Comparison of ENCODE assay signal across 9 cellular contexts in genomic region chr2:231557571-231558217, GRCh38. TPM values are rescaled to one million over a fixed set of nuclear protein-coding genes. Genes with fewer than 3 reads are reported as not detected.
DNase-seq lines count a peak whose midpoint lies in the region; ATAC-seq and TF ChIP-seq lines count a peak whose summit lies in the region.
"Had no signal": no experiment of that assay in that cellular context is flagged by ENCODE, and none has a peak within 500 bp of the region (broad histone marks: within the 10 kb centered on the region; RNA-seq: fewer than 3 reads in every experiment).

No MANE protein-coding gene starts in this region.

- TF ChIP-seq CTCF in Loucy (conservative IDR thresholded peaks at IDR 0.05; ENCODE audit: low read length) (peak; percentile 91), prostate gland (IDR thresholded peaks at IDR 0.05) (peak; percentile 53 to 80 (median 70))

- H3K9ac ChIP-seq in Loucy (ENCODE audit: low read depth, low read length, poor library complexity, severe bottlenecking), result peak overlapping the region; percentile 65

- peak overlapping the region; percentile 96 for H3K4me2 ChIP-seq in Loucy (ENCODE audit: low read depth, low read length, poor library complexity, severe bottlenecking)

- H3K9me3 Mint-ChIP-seq in activated naive CD8-positive, alpha-beta T cell treated with anti-CD3 and anti-CD28 coated beads, Interleukin-2, amount 50 U/mL, for 24 hours, result peaks cover 11% of the 10 kb centered on the region

- H3K27me3 ChIP-seq in Loucy (ENCODE audit: insufficient read depth, low read length, poor library complexity, severe bottlenecking) (no peaks in the 10 kb centered on the region), prostate gland (replicated peaks; ENCODE audit: insufficient read depth) (no peaks in the 10 kb centered on the region)

- H3K4me3 Mint-ChIP-seq in activated naive CD8-positive, alpha-beta T cell treated with anti-CD3 and anti-CD28 coated beads, Interleukin-2, amount 50 U/mL, for 24 hours, result no peak overlapping the region

- H3K27me3 Mint-ChIP-seq in activated naive CD8-positive, alpha-beta T cell treated with anti-CD3 and anti-CD28 coated beads, Interleukin-2, amount 50 U/mL, for 24 hours, result no peaks in the 10 kb centered on the region

- H3K9me3 ChIP-seq in Loucy (ENCODE audit: insufficient read depth, low read depth, low read length) (peaks cover 7% of the 10 kb centered on the region), prostate gland (no peaks in the 10 kb centered on the region)

- H3K79me2 ChIP-seq in Loucy (ENCODE audit: insufficient read depth, low read length), result peaks cover 50% of the 10 kb centered on the region

- no peaks in the 10 kb centered on the region for H3F3A ChIP-seq in Loucy (ENCODE audit: low read depth)

- peaks cover 8% of the 10 kb centered on the region for H3K36me3 Mint-ChIP-seq in activated naive CD8-positive, alpha-beta T cell treated with anti-CD3 and anti-CD28 coated beads, Interleukin-2, amount 50 U/mL, for 24 hours (ENCODE audit: low read depth)

- no peak for TF ChIP-seq POLR2A in prostate gland (IDR thresholded peaks at IDR 0.05)

- no peaks in the 10 kb centered on the region for H3K9me2 ChIP-seq in Loucy (replicated peaks; ENCODE audit: low read depth, low read length)

- H4K20me1 ChIP-seq in Loucy (ENCODE audit: insufficient read depth, low read length, poor library complexity, severe bottlenecking), result no peaks in the 10 kb centered on the region

- peak overlapping the region; percentile 2 to 25 for H3K27ac ChIP-seq in prostate gland

- DNase-seq in Daoy (ENCODE audit: low read depth) (peak; percentile 64), SKM-1 treated with dmso at 0.1 percent for 144 hours (lab: John Stamatoyannopoulos, UW; ENCODE audit: unreplicated experiment) (peak; percentile 78), cardiac septum (ENCODE audit: low spot score) (peak; percentile 84), prostate gland (ENCODE audit: low spot score) (peak; percentile 49), NCI-H1048 (lab: John Stamatoyannopoulos, UW) (no peak)
- DNase-seq in activated naive CD8-positive, alpha-beta T cell treated with anti-CD3 and anti-CD28 coated beads, Interleukin-2, amount 50 U/mL, for 24 hours, result peak; percentile 43

- H3K4me1 Mint-ChIP-seq in activated naive CD8-positive, alpha-beta T cell treated with anti-CD3 and anti-CD28 coated beads, Interleukin-2, amount 50 U/mL, for 24 hours, result peaks cover 13% of the 10 kb centered on the region

- WGBS in prostate gland, result 33% methylated on average over 11 of the region's 11 CpGs

- no peak overlapping the region for H3K27ac Mint-ChIP-seq in activated naive CD8-positive, alpha-beta T cell treated with anti-CD3 and anti-CD28 coated beads, Interleukin-2, amount 50 U/mL, for 24 hours

- peak overlapping the region; percentile 77 for H3K4me3 ChIP-seq in Loucy (ENCODE audit: low read length, poor library complexity, severe bottlenecking)
- no peak overlapping the region for H3K4me3 ChIP-seq in prostate gland

- ATAC-seq in GM21786 (IDR thresholded peaks at IDR 0.05; ENCODE audit: unreplicated experiment), result peak; percentile 76
- peak; percentile 97 for ATAC-seq in activated naive CD8-positive, alpha-beta T cell treated with anti-CD3 and anti-CD28 coated beads, Interleukin-2, amount 50 U/mL, for 24 hours

- H3K4me1 ChIP-seq in Loucy (ENCODE audit: insufficient read depth, low read length, poor library complexity, severe bottlenecking), result peaks cover 32% of the 10 kb centered on the region
- H3K4me1 ChIP-seq in prostate gland (replicated peaks), result no peaks in the 10 kb centered on the region

- H3K36me3 ChIP-seq in Loucy (ENCODE audit: insufficient read depth, low read length) (no peaks in the 10 kb centered on the region), prostate gland (no peaks in the 10 kb centered on the region)

- intact Hi-C loops in cardiac septum (cut with DNase I), result loop anchor here (1.0 to 2.0 kb wide), 3 partner anchors 27 to 74 kb away; partner anchors contain the start of gene NMUR1
- intact Hi-C loops in prostate gland (cut with DNase I), result loop anchor here (5.0 kb wide), 2 partner anchors 40 to 75 kb away; no protein-coding TSS in a partner anchor

- H2AFZ ChIP-seq in Loucy (ENCODE audit: low read length), result no peak overlapping the region

RNA-seq across cellular contexts. Expression of gene NMUR1, which starts 27.4 kb away (rescaled TPM):
- 0.09 TPM in 1 of 2 replicates, not detected in the other for total RNA-seq in Daoy (2014; rRNA removed; shearing (Covaris generic))
- total RNA-seq in cardiac septum (0.22 TPM), prostate gland (1 to 10 TPM; 1.1 to 4.3 TPM)

RNA-seq across cellular contexts. Expression of gene TEX44, which starts 35.0 kb away (rescaled TPM):
- not detected in 2 replicates for total RNA-seq in Daoy (2014; rRNA removed; shearing (Covaris generic))
- total RNA-seq in cardiac septum, result not detected
- total RNA-seq in prostate gland, result 10 to 100 TPM in 1 of 2 donors, not detected in 1; 10.6 TPM
- total RNA-seq: lower leg skin had no signal
